1 cellular context compared by ENCODE assay signal in genomic region chr2:150272404-150272803, GRCh38.
TF ChIP-seq lines count a peak whose summit lies in the region.

No MANE protein-coding gene starts in this region.

TF ChIP-seq in WTC11, 78 proteins besides CTCF, POLR2A, EP300 and RAD21 (continued from another document):
- no peak for TF ChIP-seq ERG (CRISPR knock-in tag; IDR thresholded peaks at IDR 0.05)
- no peak for TF ChIP-seq CREB1 (CRISPR knock-in tag; IDR thresholded peaks at IDR 0.05)
TF ChIP-seq in WTC11: peak in this region for 0.
